Comparison of ENCODE assay signal across 8 cellular contexts in genomic region chr2:137467246-137467862, GRCh38.
DNase-seq lines count a peak whose midpoint lies in the region; ATAC-seq, FAIRE-seq and TF ChIP-seq lines count a peak whose summit lies in the region.

No MANE protein-coding gene starts in this region.

- H3K27me3 Mint-ChIP-seq in CD14-positive monocyte (ENCODE audit: low read depth in 3 of 3) = no peaks in the 10 kb centered on the region

- FAIRE-seq in RCC 7860 (lab: Jason Lieb, UNC) = peak; percentile 14

- peak; percentile 91 for ATAC-seq in GM21528 (IDR thresholded peaks at IDR 0.05; ENCODE audit: low FRiP score, unreplicated experiment)

- no peak overlapping the region for H3K4me3 ChIP-seq in fibroblast of the aortic adventitia (ENCODE audit: low read depth, low read length)

- intact Hi-C loops in CD14-positive monocyte (cut with micrococcal nuclease) = no loop called here

- H3K27ac Mint-ChIP-seq in CD14-positive monocyte = no peak overlapping the region

- H3K4me3 Mint-ChIP-seq in CD14-positive monocyte = no peak overlapping the region

- TF ChIP-seq CTCF in fibroblast of the aortic adventitia (IDR thresholded peaks at IDR 0.05; ENCODE audit: insufficient read depth, low read length) = peak; percentile 39
- TF ChIP-seq CTCF in CD14-positive monocyte (IDR thresholded peaks at IDR 0.05) = no peak

- DNase-seq in SKM-1 treated with dmso at 0.1 percent for 144 hours (lab: John Stamatoyannopoulos, UW; ENCODE audit: unreplicated experiment) = peak; percentile 7
- DNase-seq in SKM-1 (lab: John Stamatoyannopoulos, UW; ENCODE audit: unreplicated experiment) = no peak
- peak; percentile 48 for DNase-seq in HS-27A (ENCODE audit: low read depth)
- DNase-seq in RCC 7860 (ENCODE audit: low spot score) = peak; percentile 11
- peak; percentile 0 for DNase-seq in fibroblast of the aortic adventitia (ENCODE audit: low read depth)
- DNase-seq in retina = peak; percentile 54
- DNase-seq in CD14-positive monocyte (ENCODE audit: low spot score) = no peak

- H3K9me3 Mint-ChIP-seq in CD14-positive monocyte = no peaks in the 10 kb centered on the region

- no peaks in the 10 kb centered on the region for H3K4me1 Mint-ChIP-seq in CD14-positive monocyte

- no peaks in the 10 kb centered on the region for H3K36me3 Mint-ChIP-seq in CD14-positive monocyte

Comparison
In these comparisons a context has a peak if more than half of its experiments do, and no peak if none do; other contexts are left out.
1. DNase-seq: peak in SKM-1 treated with dmso at 0.1 percent for 144 hours (single experiment), HS-27A (single experiment), RCC 7860 (single experiment), fibroblast of the aortic adventitia (single experiment) and retina (single experiment); none in SKM-1 (single experiment) and CD14-positive monocyte (single experiment).